Comparison of ENCODE assay signal across 8 cellular contexts in genomic region chr14:77097689-77098469, GRCh38. TPM values are rescaled to one million over a fixed set of nuclear protein-coding genes. Genes with fewer than 3 reads are reported as not detected.
A peak's percentile ranks its signal among the peaks of the same experiment; 100 is the strongest.
DNase-seq lines count a peak whose midpoint lies in the region; ATAC-seq, FAIRE-seq and TF ChIP-seq lines count a peak whose summit lies in the region.

A gene with protein sequence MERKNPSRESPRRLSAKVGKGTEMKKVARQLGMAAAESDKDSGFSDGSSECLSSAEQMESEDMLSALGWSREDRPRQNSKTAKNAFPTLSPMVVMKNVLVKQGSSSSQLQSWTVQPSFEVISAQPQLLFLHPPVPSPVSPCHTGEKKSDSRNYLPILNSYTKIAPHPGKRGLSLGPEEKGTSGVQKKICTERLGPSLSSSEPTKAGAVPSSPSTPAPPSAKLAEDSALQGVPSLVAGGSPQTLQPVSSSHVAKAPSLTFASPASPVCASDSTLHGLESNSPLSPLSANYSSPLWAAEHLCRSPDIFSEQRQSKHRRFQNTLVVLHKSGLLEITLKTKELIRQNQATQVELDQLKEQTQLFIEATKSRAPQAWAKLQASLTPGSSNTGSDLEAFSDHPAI (plus strand): TSS chr14:77098258. CDS start chr14:77105709, 7,451 bp downstream.

- BruUV-seq in OCI-LY7 (replicated peaks; lab: Mats Ljungman, UMichigan) (no TSS peak), endothelial cell of umbilical vein (replicated peaks; lab: Mats Ljungman, UMichigan) (no TSS peak)

- dilution Hi-C loops in endothelial cell of umbilical vein (cut with MboI; ENCODE audit: extremely low pct_ligation_motif_present, low sequenced_read_pairs) = loop anchor here (25.0 kb wide), 1 partner anchor 211 kb away; no protein-coding TSS in a partner anchor

- H4K20me1 ChIP-seq in OCI-LY7 (ENCODE audit: insufficient read depth, low read length) = no peaks in the 10 kb centered on the region
- no peaks in the 10 kb centered on the region for H4K20me1 ChIP-seq in endothelial cell of umbilical vein (replicated peaks; ENCODE audit: control insufficient read depth, extremely low read depth, insufficient read depth, low read length)

- TF ChIP-seq CTCF in D721Med (IDR thresholded peaks at IDR 0.05; ENCODE audit: insufficient read depth, missing control alignments) = no peak
- no peak for TF ChIP-seq CTCF in OCI-LY7 (conservative IDR thresholded peaks at IDR 0.05; ENCODE audit: low read length)
- TF ChIP-seq CTCF in endothelial cell of umbilical vein (IDR thresholded peaks at IDR 0.05; ENCODE audit: extremely low read depth in 1 of 2, insufficient read depth in 1 of 2, low read depth in 1 of 2, low read length in 2 of 2) = no peak

- DNase-seq in D721Med (ENCODE audit: insufficient read length, low spot score) (peak; percentile 88), HuH-7.5 (ENCODE audit: low spot score) (peak; percentile 88), OCI-LY7 (ENCODE audit: low spot score) (peak; percentile 99), activated T-cell treated with anti-CD3 and anti-CD28 coated beads for 1 hour (ENCODE audit: low read depth) (peak; percentile 98), endothelial cell of umbilical vein (ENCODE audit: low read depth, low spot score) (peak; percentile 99), midbrain (lab: John Stamatoyannopoulos, UW) (peak; percentile 100)
- DNase-seq in stimulated activated CD8-positive, alpha-beta memory T cell treated with anti-CD3 and anti-CD28 coated beads, Interleukin-2, amount 100 ng/mL, for 1 hour (ENCODE audit: low read depth in 2 of 2) = peak; percentile 97 to 98

- CTCF ChIA-PET in OCI-LY7 (lab: Charles Lee; ENCODE audit: unreplicated experiment) (interaction anchor here (1.8 to 2.0 kb wide), 2 partner anchors 12 to 26 kb away, joined by 7 to 10 read pairs; no protein-coding TSS in a partner anchor), endothelial cell of umbilical vein (lab: Charles Lee) (interaction anchor here (0.7 to 13.5 kb wide), 14 partner anchors 11 to 224 kb away, joined by 3 to 312 read pairs (median 5); no protein-coding TSS in a partner anchor)

- POLR2A ChIA-PET in OCI-LY7 (lab: Charles Lee) = interaction anchor here (0.8 to 3.4 kb wide), 9 partner anchors 11 to 915 kb away, joined by 3 to 51 read pairs (median 3); no protein-coding TSS in a partner anchor
- POLR2A ChIA-PET in endothelial cell of umbilical vein (lab: Charles Lee) = interaction anchor here (0.9 kb wide), 1 partner anchor 26 kb away, joined by 4 read pairs; no protein-coding TSS in a partner anchor

- H3K9ac ChIP-seq in endothelial cell of umbilical vein (replicated peaks; ENCODE audit: extremely low read depth, insufficient read depth, low read length) = peak within 1 kb of the TSS; percentile 84

- H3K4me3 ChIP-seq in OCI-LY7 (ENCODE audit: low read depth, low read length, poor library complexity, severe bottlenecking) (peak within 1 kb of the TSS; percentile 82), endothelial cell of umbilical vein (replicated peaks in 1 of 3; ENCODE audit: insufficient read depth in 1 of 3, low read depth in 1 of 3, low read length in 3 of 3) (peak within 1 kb of the TSS; percentile 30 to 72 (median 66))

- H3K4me1 ChIP-seq in OCI-LY7 (ENCODE audit: insufficient read depth, low read length, poor library complexity, severe bottlenecking) (peaks cover 49% of the 10 kb centered on the region), endothelial cell of umbilical vein (ENCODE audit: control insufficient read depth, extremely low read depth, insufficient read depth, low read length) (peaks cover 27% of the 10 kb centered on the region)

- peak within 1 kb of the TSS; percentile 76 for H3K27ac ChIP-seq in OCI-LY7 (ENCODE audit: low read depth, low read length, poor library complexity, severe bottlenecking)
- peak within 1 kb of the TSS; percentile 57 for H3K27ac ChIP-seq in endothelial cell of umbilical vein (ENCODE audit: insufficient read depth, low read depth, low read length)

- ATAC-seq in GM21526 (IDR thresholded peaks at IDR 0.05; ENCODE audit: low FRiP score, unreplicated experiment) = peak; percentile 91

- H3K9me3 ChIP-seq in OCI-LY7 (ENCODE audit: low read length) (no peaks in the 10 kb centered on the region), endothelial cell of umbilical vein (replicated peaks; ENCODE audit: control insufficient read depth, insufficient read depth, low read length) (no peaks in the 10 kb centered on the region)

- H3K36me3 ChIP-seq in OCI-LY7 (ENCODE audit: insufficient read depth, low read length) (no peaks in the 10 kb centered on the region; the same call in 1 of the 2 replicates), endothelial cell of umbilical vein (ENCODE audit: control insufficient read depth in 2 of 2, extremely low read depth in 1 of 2, insufficient read depth in 2 of 2, low read length in 2 of 2) (no peaks in the 10 kb centered on the region)

- H3K9me1 ChIP-seq in endothelial cell of umbilical vein (replicated peaks; ENCODE audit: control insufficient read depth, extremely low read depth, insufficient read depth, low read length) = no peaks in the 10 kb centered on the region

- no peaks in the 10 kb centered on the region for H3K9me2 ChIP-seq in OCI-LY7 (ENCODE audit: insufficient read depth, low read length)

- H3K79me2 ChIP-seq in OCI-LY7 (ENCODE audit: insufficient read depth, low read depth, low read length) (peaks cover 52% of the 10 kb centered on the region; the same call in 1 of the 2 replicates), endothelial cell of umbilical vein (ENCODE audit: control insufficient read depth, insufficient read depth, low read length) (peaks cover 26% of the 10 kb centered on the region)

- intact Hi-C loops in OCI-LY7 (cut with micrococcal nuclease; ENCODE audit: unreplicated experiment) = loop anchor here (1.0 to 10.0 kb wide), 5 partner anchors 23 to 373 kb away; partner anchors contain the start of genes GSTZ1 and POMT2
- intact Hi-C loops in endothelial cell of umbilical vein (cut with micrococcal nuclease) = loop anchor here (1.0 to 10.0 kb wide), 9 partner anchors 13 to 383 kb away; partner anchors contain the start of genes AHSA1, IRF2BPL, POMT2 and VIPAS39

- TF ChIP-seq POLR2A in endothelial cell of umbilical vein (IDR thresholded peaks at IDR 0.05; ENCODE audit: low read depth, low read length) = no peak

- peak within 1 kb of the TSS; percentile 100 for H3K4me2 ChIP-seq in OCI-LY7 (ENCODE audit: low read length)
- peak within 1 kb of the TSS; percentile 88 for H3K4me2 ChIP-seq in endothelial cell of umbilical vein (ENCODE audit: insufficient read depth, low read length)

- no peaks in the 10 kb centered on the region for H3K27me3 ChIP-seq in endothelial cell of umbilical vein (ENCODE audit: control insufficient read depth in 2 of 2, insufficient read depth in 2 of 2, low read length in 2 of 2)

- FAIRE-seq in D721Med (lab: Jason Lieb, UNC) = no peak
- FAIRE-seq in endothelial cell of umbilical vein (lab: Jason Lieb, UNC) = peak; percentile 99

- peak within 1 kb of the TSS; percentile 46; the same call in 1 of the 2 replicates for H2AFZ ChIP-seq in OCI-LY7 (ENCODE audit: low read length)
- peak within 1 kb of the TSS; percentile 80 for H2AFZ ChIP-seq in endothelial cell of umbilical vein (ENCODE audit: low read depth, low read length)

TF ChIP-seq in endothelial cell of umbilical vein, 7 proteins besides CTCF, POLR2A, EP300 and RAD21:
- peak; percentile 77 for TF ChIP-seq POLR2AphosphoS5 (IDR thresholded peaks at IDR 0.05; ENCODE audit: insufficient read depth, low read depth, low read length)
- TF ChIP-seq MYC (IDR thresholded peaks at IDR 0.05; ENCODE audit: low read depth, low read length) = peak; percentile 26
- peak; percentile 99 for TF ChIP-seq MAX (IDR thresholded peaks at IDR 0.05; ENCODE audit: insufficient read depth, insufficient read length)
- no peak for TF ChIP-seq GATA2 (IDR thresholded peaks at IDR 0.05; ENCODE audit: insufficient read depth, insufficient read length, low read depth, low read length)
- TF ChIP-seq FOS (IDR thresholded peaks at IDR 0.05; ENCODE audit: borderline replicate concordance, insufficient read depth, low read length) = peak; percentile 28
- TF ChIP-seq EZH2 (IDR thresholded peaks at IDR 0.05; ENCODE audit: borderline replicate concordance, low read depth, low read length, severe bottlenecking) = no peak
- TF ChIP-seq JUN (IDR thresholded peaks at IDR 0.05; ENCODE audit: borderline replicate concordance, insufficient read depth, insufficient read length, low read depth) = no peak

RNA-seq across cellular contexts. Expression of the gene that starts here (rescaled TPM):
- 31.7 and 43.4 TPM in 2 replicates for total RNA-seq in OCI-LY7 (2014; rRNA removed; shearing (Covaris generic))
- 20.9 and 24.1 TPM in 2 replicates for total RNA-seq in OCI-LY7 (2022)
- 17.4 and 17.7 TPM in 2 replicates for total RNA-seq in endothelial cell of umbilical vein
- 7.6 and 8.8 TPM in 2 replicates for polyA plus RNA-seq in endothelial cell of umbilical vein
- polyA plus RNA-seq in endothelial cell of umbilical vein (2011; cell fraction: cytosol; rRNA removed) = 9.0 and 9.6 TPM in 2 replicates
- 7.7 and 8.8 TPM in 2 replicates for polyA plus RNA-seq in endothelial cell of umbilical vein (2011; cell fraction: nucleus; rRNA removed)
- polyA plus RNA-seq in endothelial cell of umbilical vein (2012) = 8.7 and 10.6 TPM in 2 replicates
- polyA minus RNA-seq in endothelial cell of umbilical vein = 16.4 and 17.6 TPM in 2 replicates
- 8.1 TPM for polyA minus RNA-seq in endothelial cell of umbilical vein (2011; cell fraction: cytosol; rRNA and poly(A)+ RNA removed)
- 6.1 and 9.5 TPM in 2 replicates for polyA minus RNA-seq in endothelial cell of umbilical vein (2011; cell fraction: nucleus; rRNA and poly(A)+ RNA removed)

Comparison
In these comparisons a context has a peak if more than half of its experiments do, and no peak if none do; other contexts are left out.
1. Peak in every context shown above with its lines: DNase-seq, ATAC-seq, H3K4me3 ChIP-seq and H3K27ac ChIP-seq.